25 cellular contexts compared by ENCODE assay signal in the genomic region with DNA sequence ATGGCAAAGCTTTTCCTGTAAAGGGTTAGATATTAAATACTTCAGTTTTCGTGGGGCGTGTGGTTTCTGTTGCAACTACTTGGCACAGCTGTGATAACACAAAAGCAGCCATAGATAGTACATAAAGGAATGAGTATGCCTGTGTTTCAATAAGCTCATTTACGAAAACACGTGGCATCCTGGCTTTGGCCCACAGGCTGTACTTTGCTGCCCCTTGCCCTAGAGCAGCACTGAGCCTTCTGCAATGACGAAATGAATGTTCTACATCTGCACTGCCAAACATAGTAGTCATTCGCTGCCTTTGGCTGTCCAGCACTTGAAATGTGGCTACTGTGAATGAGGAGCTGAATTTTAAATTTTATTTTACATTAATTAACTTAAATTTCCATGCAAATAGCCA.
A peak's percentile ranks its signal among the peaks of the same experiment; 100 is the strongest.
DNase-seq lines count a peak whose midpoint lies in the region; ATAC-seq and TF ChIP-seq lines count a peak whose summit lies in the region.
"Had no signal": no experiment of that assay in that cellular context is flagged by ENCODE, and none has a peak within 500 bp of the region (broad histone marks: within the 10 kb centered on the region; RNA-seq: fewer than 3 reads in every experiment).

No MANE protein-coding gene starts in this region.

- peak; percentile 66 for DNase-seq in MG63
- peak; percentile 47 for DNase-seq in choroid plexus epithelial cell (ENCODE audit: low read depth)
- DNase-seq in iris pigment epithelial cell (ENCODE audit: low read depth) = peak; percentile 65
- peak; percentile 17 for DNase-seq in stromal cell of bone marrow (ENCODE audit: low read depth)
- DNase-seq in Right ventricle myocardium superior = no peak
- DNase-seq in NCI-H2196 (lab: John Stamatoyannopoulos, UW; ENCODE audit: unreplicated experiment) = no peak
- DNase-seq in amniotic stem cell (lab: John Stamatoyannopoulos, UW) = no peak
- DNase-seq: activated CD4-positive, alpha-beta T cell treated with anti-CD3 and anti-CD28 coated beads for 1 hour; activated CD8-positive, alpha-beta T cell treated with anti-CD3 and anti-CD28 coated beads, Interleukin-2, amount 10 ng/mL, durations not matched to agents 7 days and 5 days; COR-L47; DND-41; immature natural killer cell; natural killer cell; NCI-H1417 treated with DMSO at 0.1 percent for 48 hours; NCI-H2081; NCI-H226; NCI-H69; stimulated activated CD4-positive, alpha-beta T cell treated with anti-CD3 and anti-CD28 coated beads, Interleukin-2, amount 100 ng/mL, for 24 hours; upper lobe of left lung had no signal

- no peaks in the 10 kb centered on the region for H3K36me3 ChIP-seq in MG63
- H3K36me3 ChIP-seq: BLaER1 treated with 17β-estradiol and CSF1 and Interleukin-3, amounts not matched to agents 10 nM and 100 nM; upper lobe of left lung had no signal

- no peaks in the 10 kb centered on the region for H3K9me3 ChIP-seq in MG63
- H3K9me3 ChIP-seq: BLaER1 treated with 17β-estradiol and CSF1 and Interleukin-3, amounts not matched to agents 10 nM and 100 nM; upper lobe of left lung had no signal

- intact Hi-C loops in Right ventricle myocardium superior (cut with DNase I) = no loop called here

- H3K4me3 ChIP-seq in MG63 (no peak overlapping the region), choroid plexus epithelial cell (ENCODE audit: low read depth, low read length) (no peak overlapping the region)
- H3K4me3 ChIP-seq: BLaER1 treated with 17β-estradiol and CSF1 and Interleukin-3, amounts not matched to agents 10 nM and 100 nM; K562; SK-N-MC; smooth muscle cell; upper lobe of left lung had no signal

- H3K27me3 ChIP-seq in MG63 = no peaks in the 10 kb centered on the region
- H3K27me3 ChIP-seq: BLaER1 treated with 17β-estradiol and CSF1 and Interleukin-3, amounts not matched to agents 10 nM and 100 nM; upper lobe of left lung had no signal

- ATAC-seq in Right ventricle myocardium superior (ENCODE audit: poor library complexity) = no peak
- ATAC-seq: activated CD8-positive, alpha-beta T cell treated with anti-CD3 and anti-CD28 coated beads, Interleukin-2, amount 10 ng/mL, durations not matched to agents 7 days and 5 days; HCT116; K562; left lobe of liver; natural killer cell had no signal

- no peak for TF ChIP-seq CTCF in choroid plexus epithelial cell (conservative IDR thresholded peaks at IDR 0.05; ENCODE audit: low read depth, low read length)

Comparison
In these comparisons a context has a peak if more than half of its experiments do, and no peak if none do; other contexts are left out.
1. DNase-seq: peak in MG63 (single experiment), choroid plexus epithelial cell (single experiment), iris pigment epithelial cell (single experiment) and stromal cell of bone marrow (single experiment); none in Right ventricle myocardium superior (single experiment), NCI-H2196 (single experiment) and amniotic stem cell (single experiment).